8 cellular contexts compared by ENCODE assay signal in genomic region chr1:27321813-27322568, GRCh38. TPM values are rescaled to one million over a fixed set of nuclear protein-coding genes. Genes with fewer than 3 reads are reported as not detected.
DNase-seq lines count a peak whose midpoint lies in the region; ATAC-seq, FAIRE-seq and TF ChIP-seq lines count a peak whose summit lies in the region.

TSS of gene TMEM222 (plus strand) at chr1:27322163. CDS start at chr1:27322198, 35 bp downstream.

- DNase-seq in AG09309 (ENCODE audit: low read depth) (peak; percentile 75), NCI-H226 (peak; percentile 97), WTC11 (ENCODE audit: low spot score) (peak; percentile 97), bronchial epithelial cell (ENCODE audit: low read depth) (peak; percentile 83), iPS-NIHi11 (ENCODE audit: low spot score) (peak; percentile 99), small intestine (peak; percentile 98)

- no peaks in the 10 kb centered on the region for H3K4me1 ChIP-seq in small intestine (ENCODE audit: control insufficient read depth in 2 of 2, insufficient read depth in 1 of 2, low read depth in 1 of 2, low read length in 1 of 2)

- peaks cover 4% of the 10 kb centered on the region for H3K27me3 Mint-ChIP-seq in WTC11 (ENCODE audit: low read depth)

- 0 to 1% (median 1%) methylated on average over 56 to 67 of the region's 67 CpGs for WGBS in small intestine, 3 donors

- POLR2A ChIA-PET in WTC11 (lab: Charles Lee) = interaction anchor here (1.0 kb wide), 1 partner anchor 43 kb away, joined by 3 read pairs; no protein-coding TSS in a partner anchor

- peak; percentile 7 for TF ChIP-seq CTCF in AG09309 (IDR thresholded peaks at IDR 0.05; ENCODE audit: control insufficient read depth, insufficient read depth, low read depth, low read length, missing control alignments)
- TF ChIP-seq CTCF in WTC11 (IDR thresholded peaks at IDR 0.05) = no peak
- peak; percentile 5 for TF ChIP-seq CTCF in bronchial epithelial cell (IDR thresholded peaks at IDR 0.05; ENCODE audit: insufficient read depth, low read length, severe bottlenecking)

- H3K27me3 ChIP-seq in bronchial epithelial cell (ENCODE audit: control insufficient read depth, insufficient read depth, low read length) = no peaks in the 10 kb centered on the region
- no peaks in the 10 kb centered on the region for H3K27me3 ChIP-seq in small intestine (ENCODE audit: control insufficient read depth in 2 of 2, insufficient read depth in 2 of 2, low read length in 2 of 2)

- H3K9me3 ChIP-seq in small intestine (ENCODE audit: control insufficient read depth, low read depth) = no peaks in the 10 kb centered on the region

- peaks cover 17% of the 10 kb centered on the region for H3K4me1 Mint-ChIP-seq in WTC11

- H3K4me3 ChIP-seq in AG09309 (ENCODE audit: control insufficient read depth, low read depth, low read length) (peak within 1 kb of the TSS; percentile 99), bronchial epithelial cell (ENCODE audit: low read depth, low read length) (peak within 1 kb of the TSS; percentile 92), small intestine (ENCODE audit: low read depth in 1 of 2, low read length in 2 of 2) (peak within 1 kb of the TSS; percentile 78 to 87)

- peaks cover 13% of the 10 kb centered on the region for H3K36me3 Mint-ChIP-seq in WTC11

- H3K9me3 Mint-ChIP-seq in WTC11 = no peaks in the 10 kb centered on the region

- FAIRE-seq in bronchial epithelial cell (lab: Jason Lieb, UNC) (no peak), small intestine (lab: Jason Lieb, UNC) (no peak)

- H3K36me3 ChIP-seq in bronchial epithelial cell (ENCODE audit: control insufficient read depth, insufficient read depth, low read length) (peaks cover 5% of the 10 kb centered on the region), small intestine (ENCODE audit: control insufficient read depth in 2 of 2, insufficient read depth in 2 of 2, low read length in 2 of 2) (peaks cover 4 to 6% of the 10 kb centered on the region in 2 donors)

- H3K4me3 Mint-ChIP-seq in WTC11 = peak within 1 kb of the TSS; percentile 98

- ATAC-seq in GM19023 (IDR thresholded peaks at IDR 0.05; ENCODE audit: unreplicated experiment) (peak; percentile 91), HG03196 (IDR thresholded peaks at IDR 0.05; ENCODE audit: unreplicated experiment) (peak; percentile 91), WTC11 (peak; percentile 98)

- H3K27ac Mint-ChIP-seq in WTC11 = peak within 1 kb of the TSS; percentile 97

- CTCF ChIA-PET in WTC11 (lab: Charles Lee) = interaction anchor here (0.7 to 1.6 kb wide), 5 partner anchors 11 to 45 kb away, joined by 3 to 15 read pairs (median 5); partner anchors contain the start of gene MAP3K6

- H3K27ac ChIP-seq in small intestine (ENCODE audit: low read depth in 1 of 2, low read length in 1 of 2) = peak within 1 kb of the TSS; percentile 68 to 98

TF ChIP-seq in WTC11, 78 proteins besides CTCF, POLR2A, EP300 and RAD21 (continues in another document):
- TF ChIP-seq ZNF263 (CRISPR knock-in tag; IDR thresholded peaks at IDR 0.05; ENCODE audit: low read depth) = no peak
- TF ChIP-seq ZNF671 (CRISPR knock-in tag; IDR thresholded peaks at IDR 0.05) = no peak
- TF ChIP-seq ZBTB21 (CRISPR knock-in tag; IDR thresholded peaks at IDR 0.05; ENCODE audit: borderline replicate concordance) = no peak
- TF ChIP-seq NFE2L1 (CRISPR knock-in tag; IDR thresholded peaks at IDR 0.05) = peak; percentile 51; the same call in 1 of the 2 replicates
- peak; percentile 92; the same call in 1 of the 2 replicates for TF ChIP-seq ZNF232 (CRISPR knock-in tag; IDR thresholded peaks at IDR 0.05)
- TF ChIP-seq NR1H2 (CRISPR knock-in tag; IDR thresholded peaks at IDR 0.05) = no peak
- TF ChIP-seq GTF2I (CRISPR knock-in tag; conservative IDR thresholded peaks at IDR 0.05) = no peak
- TF ChIP-seq ZNF425 (CRISPR knock-in tag; conservative IDR thresholded peaks at IDR 0.05) = no peak
- 0 out of 2 replicates have a peak, but pooled peaks have one; percentile 48 for TF ChIP-seq CREB1 (CRISPR knock-in tag; IDR thresholded peaks at IDR 0.05)
- no peak for TF ChIP-seq ZNF396 (CRISPR knock-in tag; IDR thresholded peaks at IDR 0.05; ENCODE audit: borderline replicate concordance)
- peak; percentile 91 for TF ChIP-seq MAX (CRISPR knock-in tag; IDR thresholded peaks at IDR 0.05)
- no peak for TF ChIP-seq IRF2 (CRISPR knock-in tag; IDR thresholded peaks at IDR 0.05; ENCODE audit: borderline replicate concordance, low read depth)
- peak; percentile 94 for TF ChIP-seq ETV6 (CRISPR knock-in tag; IDR thresholded peaks at IDR 0.05)
- no peak for TF ChIP-seq AFF4 (CRISPR knock-in tag; IDR thresholded peaks at IDR 0.05; ENCODE audit: borderline replicate concordance)
- TF ChIP-seq MYBL2 (CRISPR knock-in tag; IDR thresholded peaks at IDR 0.05) = peak; percentile 89
- 0 out of 2 replicates have a peak, but pooled peaks have one; percentile 78 for TF ChIP-seq KAT7 (CRISPR knock-in tag; IDR thresholded peaks at IDR 0.05; ENCODE audit: borderline replicate concordance)
- no peak for TF ChIP-seq ATF6 (CRISPR knock-in tag; IDR thresholded peaks at IDR 0.05)
- TF ChIP-seq RORB (CRISPR knock-in tag; IDR thresholded peaks at IDR 0.05) = no peak
- TF ChIP-seq ATF1 (CRISPR knock-in tag; IDR thresholded peaks at IDR 0.05) = 0 out of 2 replicates have a peak, but pooled peaks have one; percentile 71
- TF ChIP-seq TEAD1 (CRISPR knock-in tag; IDR thresholded peaks at IDR 0.05) = peak; percentile 76; the same call in 1 of the 2 replicates

RNA-seq across cellular contexts. Expression of gene TMEM222, which starts in this region (rescaled TPM):
- total RNA-seq in WTC11 (2021) = 24.9 to 29.8 TPM (median 28.7 TPM) in 3 replicates
- total RNA-seq in bronchial epithelial cell = 16.5 and 17.1 TPM in 2 replicates
- 10 to 100 TPM; 30.3 to 51.7 (median 32.4) TPM for polyA plus RNA-seq in small intestine

Comparison
In these comparisons a context has a peak if more than half of its experiments do, and no peak if none do; other contexts are left out.
1. Peak in every context shown above with its lines: DNase-seq, ATAC-seq, H3K4me3 ChIP-seq and H3K27ac ChIP-seq.